In genomic region chr6:31972709-31973350, GRCh38 we compare ENCODE assay signal across 6 cellular contexts. TPM values are rescaled to one million over a fixed set of nuclear protein-coding genes. Genes with fewer than 3 reads are reported as not detected.
A peak's percentile ranks its signal among the peaks of the same experiment; 100 is the strongest.
DNase-seq lines count a peak whose midpoint lies in the region; ATAC-seq and TF ChIP-seq lines count a peak whose summit lies in the region.

No MANE protein-coding gene starts in this region.

- CTCF ChIA-PET in HEK293 (lab: Yijun Ruan, JAX): interaction anchor here (0.6 to 2.1 kb wide), 4 partner anchors 21 to 392 kb away, joined by 3 to 10 read pairs (median 3); no protein-coding TSS in a partner anchor

- peak overlapping the region; percentile 83 for H3K4me3 ChIP-seq in HEK293 (ENCODE audit: low read depth, low read length)

- peak overlapping the region; percentile 74 for H3K27ac ChIP-seq in HEK293 (ENCODE audit: extremely low read depth, low read depth, low read length)

- peaks cover 5% of the 10 kb centered on the region for H3K4me1 ChIP-seq in HEK293 (ENCODE audit: control insufficient read depth, insufficient read depth, low read length)

- H3K36me3 ChIP-seq in HEK293 (ENCODE audit: control insufficient read depth in 2 of 2, insufficient read depth in 1 of 2, low read length in 2 of 2): peaks cover 3 to 36% of the 10 kb centered on the region in 2 experiments; a peak in 2 of 3 replicates

- H3K9me3 ChIP-seq in HEK293 (ENCODE audit: control insufficient read depth, insufficient read depth, low read depth, low read length): no peaks in the 10 kb centered on the region

- H3K9me3 Mint-ChIP-seq in activated naive CD4-positive, alpha-beta T cell treated with anti-CD3 and anti-CD28 coated beads, Interleukin-2, amount 50 U/mL, for 72 hours: no peaks in the 10 kb centered on the region

- peaks cover 5 to 7% of the 10 kb centered on the region in 2 donors for H3K36me3 Mint-ChIP-seq in activated naive CD4-positive, alpha-beta T cell treated with anti-CD3 and anti-CD28 coated beads, Interleukin-2, amount 50 U/mL, for 72 hours

- peak in 1 of 2 donors; percentile 11 for ATAC-seq in activated naive CD4-positive, alpha-beta T cell treated with anti-CD3 and anti-CD28 coated beads, Interleukin-2, amount 50 U/mL, for 72 hours
- ATAC-seq in HG03135 (IDR thresholded peaks at IDR 0.05; ENCODE audit: unreplicated experiment): no peak

- no peak for TF ChIP-seq CTCF in HEK293 (tag by site-specific recombination; IDR thresholded peaks at IDR 0.05)

- H3K27ac Mint-ChIP-seq in activated naive CD4-positive, alpha-beta T cell treated with anti-CD3 and anti-CD28 coated beads, Interleukin-2, amount 50 U/mL, for 72 hours: peak overlapping the region; percentile 100

- POLR2A ChIA-PET in HEK293 (lab: Yijun Ruan, JAX): interaction anchor here (0.9 to 4.6 kb wide), 11 partner anchors 15 to 999 kb away, joined by 3 to 64 read pairs (median 12); partner anchors contain the start of genes EHMT2, GPANK1, HSPA1B and NELFE

- DNase-seq in activated naive CD4-positive, alpha-beta T cell treated with anti-CD3 and anti-CD28 coated beads, Interleukin-2, amount 50 U/mL, for 72 hours (ENCODE audit: low spot score in 2 of 2): no peak
- DNase-seq in medulla oblongata (ENCODE audit: extremely low spot score) (peak; percentile 22), HK-2 (ENCODE audit: unreplicated experiment) (no peak), GDM1 (lab: John Stamatoyannopoulos, UW) (no peak)

TF ChIP-seq in HEK293, 187 proteins besides CTCF, POLR2A, EP300 and RAD21:
- TF ChIP-seq ZNF114 (tag by site-specific recombination; IDR thresholded peaks at IDR 0.05) (no peak), WT1 (tag by site-specific recombination; IDR thresholded peaks at IDR 0.05) (0 out of 2 replicates have a peak, but pooled peaks have one; percentile 15), ZNF10 (tag by site-specific recombination; IDR thresholded peaks at IDR 0.05) (peak; percentile 83), ZNF335 (tag by site-specific recombination; conservative IDR thresholded peaks at IDR 0.05) (peak; percentile 88), ZNF341 (tag by site-specific recombination; IDR thresholded peaks at IDR 0.05; ENCODE audit: low read depth) (peak; percentile 70; the same call in 1 of the 2 replicates)
TF ChIP-seq in HEK293: peak in this region for 4.

RNA-seq across cellular contexts. Expression of gene DXO, which starts 0.9 kb away (rescaled TPM):
- 10 to 100 TPM; 16.2 to 18.5 TPM for total RNA-seq in activated naive CD4-positive, alpha-beta T cell treated with anti-CD3 and anti-CD28 coated beads, Interleukin-2, amount 50 U/mL, for 72 hours

RNA-seq across cellular contexts. Expression of gene C4A, which starts 9.0 kb away (rescaled TPM):
- 1 to 10 TPM; 4.1 to 8.1 TPM for total RNA-seq in activated naive CD4-positive, alpha-beta T cell treated with anti-CD3 and anti-CD28 coated beads, Interleukin-2, amount 50 U/mL, for 72 hours

RNA-seq across cellular contexts. Expression of gene SKIC2, which starts 13.9 kb away (rescaled TPM):
- total RNA-seq in activated naive CD4-positive, alpha-beta T cell treated with anti-CD3 and anti-CD28 coated beads, Interleukin-2, amount 50 U/mL, for 72 hours: 100 to 1,000 TPM in 1 of 2 donors, 10 to 100 TPM in 1; 91.8 to 115 TPM

RNA-seq across cellular contexts. Expression of gene NELFE, which starts 14.1 kb away (rescaled TPM):
- total RNA-seq in activated naive CD4-positive, alpha-beta T cell treated with anti-CD3 and anti-CD28 coated beads, Interleukin-2, amount 50 U/mL, for 72 hours: 10 to 100 TPM; 69.7 to 70.9 TPM

RNA-seq across cellular contexts. Expression of gene CFB, which starts 26.9 kb away (rescaled TPM):
- total RNA-seq in activated naive CD4-positive, alpha-beta T cell treated with anti-CD3 and anti-CD28 coated beads, Interleukin-2, amount 50 U/mL, for 72 hours: 1 to 10 TPM; 1.9 to 3.6 TPM
